8 cellular contexts compared by ENCODE assay signal in the genomic region with DNA sequence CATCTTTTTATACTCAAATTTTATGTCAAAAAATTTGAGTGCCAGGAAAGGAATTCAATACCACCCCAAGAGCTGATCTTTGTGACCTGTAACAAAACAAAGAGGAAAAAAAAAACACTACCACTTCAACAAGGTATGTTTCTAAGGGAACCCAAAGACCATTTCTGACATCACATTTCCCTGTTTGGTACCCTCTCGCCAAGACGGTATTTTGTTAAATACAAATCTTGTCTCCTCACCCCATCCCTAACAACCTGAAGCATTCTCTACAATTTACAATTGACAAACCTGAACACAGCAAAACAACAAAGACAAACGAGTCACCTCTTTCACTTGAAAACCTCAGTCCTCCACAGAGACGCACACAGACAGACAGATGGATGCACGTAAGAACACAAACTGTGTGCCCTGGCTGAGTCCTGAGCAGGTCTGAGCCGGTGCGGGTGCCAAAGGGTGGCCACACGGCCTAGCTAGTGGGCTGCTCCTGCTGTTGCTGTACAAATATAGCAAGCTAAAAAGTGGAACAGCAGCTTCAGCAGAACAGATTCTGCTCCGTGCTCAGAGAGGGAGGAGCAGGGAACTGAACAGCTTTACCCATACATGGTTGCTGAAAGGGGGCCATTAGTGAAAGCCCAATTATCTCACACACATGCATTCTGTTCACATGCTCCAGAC. TPM values are rescaled to one million over a fixed set of nuclear protein-coding genes. Genes with fewer than 3 reads are reported as not detected.
DNase-seq lines count a peak whose midpoint lies in the region; ATAC-seq and TF ChIP-seq lines count a peak whose summit lies in the region.

No MANE protein-coding gene starts in this region.

- no peaks in the 10 kb centered on the region for H3K36me3 ChIP-seq in CD4-positive, alpha-beta memory T cell (ENCODE audit: insufficient read depth, low read length)
- H3K36me3 ChIP-seq in adrenal gland (replicated peaks in 1 of 2) (no peaks in the 10 kb centered on the region), gastrocnemius medialis (no peaks in the 10 kb centered on the region)

- peak overlapping the region; percentile 55 for H3K27ac ChIP-seq in CD4-positive, alpha-beta memory T cell (ENCODE audit: low read depth, low read length)
- peak overlapping the region in 4 of 5 donors; percentile 30 to 91 (median 76) for H3K27ac ChIP-seq in adrenal gland
- H3K27ac ChIP-seq in gastrocnemius medialis = peak overlapping the region; percentile 87 to 94 (median 91)

- ATAC-seq in left ventricle myocardium superior = peak; percentile 86
- ATAC-seq in gastrocnemius medialis = peak; percentile 21 to 23
- no peak for ATAC-seq in GM19023 (IDR thresholded peaks at IDR 0.05; ENCODE audit: unreplicated experiment)

- 22 to 32% (median 30%) methylated on average over 9 of the region's 9 CpGs for WGBS in adrenal gland, 4 donors

- peak in 4 of 5 donors; percentile 6 to 48 (median 20) for DNase-seq in CD4-positive, alpha-beta memory T cell
- DNase-seq in HPDE6-E6E7 (ENCODE audit: extremely low spot score) (peak; percentile 13), adrenal gland (peak in 3 of 7 donors; percentile 25 to 36 (median 33)), left ventricle myocardium superior (peak; percentile 61), gastrocnemius medialis (peak in 1 of 2 donors; percentile 55), NCI-H2196 (lab: John Stamatoyannopoulos, UW; ENCODE audit: unreplicated experiment) (no peak), CD1c-positive myeloid dendritic cell (ENCODE audit: extremely low spot score) (no peak)

- no peaks in the 10 kb centered on the region for H3K9me3 Mint-ChIP-seq in CD4-positive, alpha-beta memory T cell

- in situ Hi-C loops in gastrocnemius medialis (cut with MboI; ENCODE audit: low sequenced_read_pairs in 4 of 4) = no loop called here

- H3K4me1 Mint-ChIP-seq in CD4-positive, alpha-beta memory T cell = peaks cover 46 to 82% (median 64%) of the 10 kb centered on the region in 4 donors

- H3K27me3 Mint-ChIP-seq in CD4-positive, alpha-beta memory T cell = no peaks in the 10 kb centered on the region

- intact Hi-C loops in CD4-positive, alpha-beta memory T cell (cut with micrococcal nuclease) = no loop called here
- intact Hi-C loops in adrenal gland (cut with DNase I) = no loop called here
- intact Hi-C loops in left ventricle myocardium superior (cut with micrococcal nuclease) = no loop called here
- intact Hi-C loops in gastrocnemius medialis (cut with DNase I; ENCODE audit: low total_unique reads) = loop anchor here (2.0 kb wide), 1 partner anchor 28 kb away; a partner anchor contains a TSS

- H3K27me3 ChIP-seq in CD4-positive, alpha-beta memory T cell (ENCODE audit: insufficient read depth, low read length) = no peaks in the 10 kb centered on the region
- H3K27me3 ChIP-seq in adrenal gland = no peaks in the 10 kb centered on the region
- H3K27me3 ChIP-seq in gastrocnemius medialis = no peaks in the 10 kb centered on the region

- peaks cover 66% of the 10 kb centered on the region for H3K4me1 ChIP-seq in CD4-positive, alpha-beta memory T cell (ENCODE audit: insufficient read depth, low read length)
- H3K4me1 ChIP-seq in adrenal gland (replicated peaks in 1 of 2) = peaks cover 23 to 52% of the 10 kb centered on the region in 2 donors
- peaks cover 87 to 88% of the 10 kb centered on the region in 2 donors for H3K4me1 ChIP-seq in gastrocnemius medialis

- CTCF ChIA-PET in CD4-positive, alpha-beta memory T cell (lab: Charles Lee; ENCODE audit: partially characterized antibody) = interaction anchor here (0.6 to 1.0 kb wide), 3 partner anchors 14 to 180 kb away, joined by 3 read pairs; no protein-coding TSS in a partner anchor

- no peak overlapping the region for H3K4me3 ChIP-seq in CD4-positive, alpha-beta memory T cell (ENCODE audit: low read length in 2 of 2)
- H3K4me3 ChIP-seq in adrenal gland (no peak overlapping the region), gastrocnemius medialis (peak overlapping the region; percentile 3 to 36 (median 26))

- POLR2A ChIA-PET in CD4-positive, alpha-beta memory T cell (lab: Charles Lee; ENCODE audit: partially characterized antibody) = interaction anchor here (0.8 to 2.0 kb wide), 5 partner anchors 15 to 41 kb away, joined by 3 to 6 read pairs (median 4); a partner anchor contains a TSS

- H3K36me3 Mint-ChIP-seq in CD4-positive, alpha-beta memory T cell = peaks cover 0 to 19% of the 10 kb centered on the region in 2 donors

- H3K27ac Mint-ChIP-seq in CD4-positive, alpha-beta memory T cell = peak overlapping the region; percentile 69 to 92 (median 89)

- H3K4me3 Mint-ChIP-seq in CD4-positive, alpha-beta memory T cell = peak overlapping the region; percentile 43 to 81 (median 67)

- TF ChIP-seq CTCF in adrenal gland (IDR thresholded peaks at IDR 0.05) (no peak), gastrocnemius medialis (IDR thresholded peaks at IDR 0.05 in 4 of 5, conservative IDR thresholded peaks at IDR 0.05 in 1 of 5) (no peak)

- TF ChIP-seq POLR2A in adrenal gland (IDR thresholded peaks at IDR 0.05) (no peak), gastrocnemius medialis (IDR thresholded peaks at IDR 0.05) (peak in 1 of 2 donors; percentile 55)

- no peaks in the 10 kb centered on the region for H3K9me3 ChIP-seq in CD4-positive, alpha-beta memory T cell (ENCODE audit: control insufficient read depth in 1 of 2, low read length in 2 of 2)
- no peaks in the 10 kb centered on the region for H3K9me3 ChIP-seq in adrenal gland (replicated peaks in 1 of 3)
- H3K9me3 ChIP-seq in gastrocnemius medialis = no peaks in the 10 kb centered on the region

RNA-seq across cellular contexts. Expression of a gene that starts 28.6 kb away (rescaled TPM):
- 100 to 1,000 TPM; 145 to 149 TPM for total RNA-seq in CD4-positive, alpha-beta memory T cell
- 10 to 100 TPM; 45.6 to 76.2 TPM for polyA plus RNA-seq in CD4-positive, alpha-beta memory T cell
- total RNA-seq in adrenal gland = 100 to 1,000 TPM in 6 of 8 donors, 10 to 100 TPM in 2; 77.3 to 128 (median 111) TPM
- 10 to 100 TPM; 28.1 to 79.5 (median 36.3) TPM for polyA plus RNA-seq in adrenal gland
- total RNA-seq in left ventricle myocardium superior = 97.3 TPM
- total RNA-seq in gastrocnemius medialis = 100 to 1,000 TPM; 106 to 185 (median 136) TPM

RNA-seq across cellular contexts. Expression of a gene that starts 41.1 kb away (rescaled TPM):
- total RNA-seq in CD4-positive, alpha-beta memory T cell = 10 to 100 TPM; 21.5 to 21.9 TPM
- polyA plus RNA-seq in CD4-positive, alpha-beta memory T cell = 100 to 1,000 TPM in 1 of 2 donors, 10 to 100 TPM in 1; 68.3 to 109 TPM
- total RNA-seq in adrenal gland = 100 to 1,000 TPM in 4 of 8 donors, 10 to 100 TPM in 4; 52.1 to 180 (median 112) TPM
- polyA plus RNA-seq in adrenal gland = 100 to 1,000 TPM in 1 of 3 donors, 10 to 100 TPM in 2; 57.2 to 101 (median 86.2) TPM
- total RNA-seq in left ventricle myocardium superior = 14.9 TPM
- 10 to 100 TPM; 58.2 to 87.9 (median 79.8) TPM for total RNA-seq in gastrocnemius medialis

RNA-seq across cellular contexts. Expression of a gene that starts 54.4 kb away (rescaled TPM):
- total RNA-seq in CD4-positive, alpha-beta memory T cell = 10 to 100 TPM; 21.2 to 22.5 TPM
- 10 to 100 TPM; 40.2 to 71.9 TPM for polyA plus RNA-seq in CD4-positive, alpha-beta memory T cell
- 10 to 100 TPM; 16.8 to 32.7 (median 27.3) TPM for total RNA-seq in adrenal gland
- polyA plus RNA-seq in adrenal gland = 10 to 100 TPM in 1 of 3 donors, 1 to 10 TPM in 2; 8.2 to 23.3 (median 8.4) TPM
- 13.2 TPM for total RNA-seq in left ventricle myocardium superior
- 10 to 100 TPM; 25.0 to 35.6 (median 30.4) TPM for total RNA-seq in gastrocnemius medialis

RNA-seq across cellular contexts. Expression of a gene that starts 54.5 kb away (rescaled TPM):
- 10 to 100 TPM; 70.9 to 71.0 TPM for total RNA-seq in CD4-positive, alpha-beta memory T cell
- 100 to 1,000 TPM in 1 of 2 donors, 10 to 100 TPM in 1; 85.7 to 118 TPM for polyA plus RNA-seq in CD4-positive, alpha-beta memory T cell
- total RNA-seq in adrenal gland = 100 to 1,000 TPM in 7 of 8 donors, 10 to 100 TPM in 1; 95.8 to 144 (median 124) TPM
- 100 to 1,000 TPM; 145 to 385 (median 331) TPM for polyA plus RNA-seq in adrenal gland
- total RNA-seq in left ventricle myocardium superior = 319 TPM
- 100 to 1,000 TPM; 143 to 240 (median 194) TPM for total RNA-seq in gastrocnemius medialis

Comparison
In these comparisons a context has a peak if more than half of its experiments do, and no peak if none do; other contexts are left out.
1. DNase-seq: peak in CD4-positive, alpha-beta memory T cell (4 of 5), HPDE6-E6E7 (single experiment) and left ventricle myocardium superior (single experiment); none in NCI-H2196 (single experiment) and CD1c-positive myeloid dendritic cell (single experiment).
2. H3K4me3 ChIP-seq: peak in gastrocnemius medialis (4 of 4); none in CD4-positive, alpha-beta memory T cell (0 of 2) and adrenal gland (0 of 4).
3. Peak in every context shown above with its lines, with median percentiles within 50 percentile points of each other: H3K27ac ChIP-seq.